1 cellular context compared by ENCODE assay signal in the genomic region with DNA sequence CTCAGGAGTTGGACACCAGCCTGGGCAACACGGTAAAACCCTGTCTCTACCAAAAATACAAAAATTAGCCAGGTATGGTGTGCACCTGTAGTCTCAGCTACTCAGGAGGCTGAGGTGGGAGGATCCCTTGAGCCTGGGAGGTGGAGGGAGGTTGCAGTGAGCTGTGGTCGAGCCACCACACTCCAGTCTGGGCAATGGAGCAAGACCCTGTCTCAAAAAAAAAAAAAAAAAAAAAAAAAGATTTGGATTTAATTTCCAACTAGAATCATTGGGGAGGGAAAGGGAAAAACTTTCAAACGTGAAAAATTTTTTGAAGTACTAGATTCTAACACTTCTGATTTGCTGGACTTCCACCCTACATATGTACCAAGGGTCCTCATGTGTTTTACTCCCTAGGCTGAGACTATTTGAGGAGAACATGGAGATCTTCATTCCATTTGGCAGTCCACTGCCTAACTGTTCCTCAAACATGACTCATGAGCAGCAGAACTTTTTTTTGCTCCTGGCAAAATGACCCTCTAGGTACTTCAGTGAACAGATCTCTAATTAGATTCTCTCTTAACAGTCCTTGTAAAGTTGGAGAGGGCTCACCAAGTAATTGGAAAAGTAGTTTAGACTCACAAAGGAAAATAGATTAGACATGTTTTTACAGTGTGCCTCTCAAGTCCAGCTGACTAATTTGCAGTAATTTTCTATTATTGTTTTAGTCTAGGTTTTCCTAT.
A peak's percentile ranks its signal among the peaks of the same experiment; 100 is the strongest.
TF ChIP-seq lines count a peak whose summit lies in the region.

No MANE protein-coding gene starts in this region.

TF ChIP-seq in K562, 482 proteins besides CTCF, POLR2A, EP300 and RAD21 (continued from another document and continues in another):
- TF ChIP-seq, protein P1, sequence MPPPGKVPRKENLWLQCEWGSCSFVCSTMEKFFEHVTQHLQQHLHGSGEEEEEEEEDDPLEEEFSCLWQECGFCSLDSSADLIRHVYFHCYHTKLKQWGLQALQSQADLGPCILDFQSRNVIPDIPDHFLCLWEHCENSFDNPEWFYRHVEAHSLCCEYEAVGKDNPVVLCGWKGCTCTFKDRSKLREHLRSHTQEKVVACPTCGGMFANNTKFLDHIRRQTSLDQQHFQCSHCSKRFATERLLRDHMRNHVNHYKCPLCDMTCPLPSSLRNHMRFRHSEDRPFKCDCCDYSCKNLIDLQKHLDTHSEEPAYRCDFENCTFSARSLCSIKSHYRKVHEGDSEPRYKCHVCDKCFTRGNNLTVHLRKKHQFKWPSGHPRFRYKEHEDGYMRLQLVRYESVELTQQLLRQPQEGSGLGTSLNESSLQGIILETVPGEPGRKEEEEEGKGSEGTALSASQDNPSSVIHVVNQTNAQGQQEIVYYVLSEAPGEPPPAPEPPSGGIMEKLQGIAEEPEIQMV (tag; conservative IDR thresholded peaks at IDR 0.05; ENCODE audit: low read depth): no peak
- no peak for TF ChIP-seq HDAC3 (IDR thresholded peaks at IDR 0.05; ENCODE audit: borderline replicate concordance, partially characterized antibody)
- no peak for TF ChIP-seq SRSF3 (IDR thresholded peaks at IDR 0.05; ENCODE audit: insufficient read depth, low read length)
- no peak for TF ChIP-seq ZNF143 (CRISPR knock-in tag; IDR thresholded peaks at IDR 0.05)
- no peak for TF ChIP-seq ASH1L (IDR thresholded peaks at IDR 0.05; ENCODE audit: borderline replicate concordance, low read depth, partially characterized antibody)
- TF ChIP-seq, protein P2, sequence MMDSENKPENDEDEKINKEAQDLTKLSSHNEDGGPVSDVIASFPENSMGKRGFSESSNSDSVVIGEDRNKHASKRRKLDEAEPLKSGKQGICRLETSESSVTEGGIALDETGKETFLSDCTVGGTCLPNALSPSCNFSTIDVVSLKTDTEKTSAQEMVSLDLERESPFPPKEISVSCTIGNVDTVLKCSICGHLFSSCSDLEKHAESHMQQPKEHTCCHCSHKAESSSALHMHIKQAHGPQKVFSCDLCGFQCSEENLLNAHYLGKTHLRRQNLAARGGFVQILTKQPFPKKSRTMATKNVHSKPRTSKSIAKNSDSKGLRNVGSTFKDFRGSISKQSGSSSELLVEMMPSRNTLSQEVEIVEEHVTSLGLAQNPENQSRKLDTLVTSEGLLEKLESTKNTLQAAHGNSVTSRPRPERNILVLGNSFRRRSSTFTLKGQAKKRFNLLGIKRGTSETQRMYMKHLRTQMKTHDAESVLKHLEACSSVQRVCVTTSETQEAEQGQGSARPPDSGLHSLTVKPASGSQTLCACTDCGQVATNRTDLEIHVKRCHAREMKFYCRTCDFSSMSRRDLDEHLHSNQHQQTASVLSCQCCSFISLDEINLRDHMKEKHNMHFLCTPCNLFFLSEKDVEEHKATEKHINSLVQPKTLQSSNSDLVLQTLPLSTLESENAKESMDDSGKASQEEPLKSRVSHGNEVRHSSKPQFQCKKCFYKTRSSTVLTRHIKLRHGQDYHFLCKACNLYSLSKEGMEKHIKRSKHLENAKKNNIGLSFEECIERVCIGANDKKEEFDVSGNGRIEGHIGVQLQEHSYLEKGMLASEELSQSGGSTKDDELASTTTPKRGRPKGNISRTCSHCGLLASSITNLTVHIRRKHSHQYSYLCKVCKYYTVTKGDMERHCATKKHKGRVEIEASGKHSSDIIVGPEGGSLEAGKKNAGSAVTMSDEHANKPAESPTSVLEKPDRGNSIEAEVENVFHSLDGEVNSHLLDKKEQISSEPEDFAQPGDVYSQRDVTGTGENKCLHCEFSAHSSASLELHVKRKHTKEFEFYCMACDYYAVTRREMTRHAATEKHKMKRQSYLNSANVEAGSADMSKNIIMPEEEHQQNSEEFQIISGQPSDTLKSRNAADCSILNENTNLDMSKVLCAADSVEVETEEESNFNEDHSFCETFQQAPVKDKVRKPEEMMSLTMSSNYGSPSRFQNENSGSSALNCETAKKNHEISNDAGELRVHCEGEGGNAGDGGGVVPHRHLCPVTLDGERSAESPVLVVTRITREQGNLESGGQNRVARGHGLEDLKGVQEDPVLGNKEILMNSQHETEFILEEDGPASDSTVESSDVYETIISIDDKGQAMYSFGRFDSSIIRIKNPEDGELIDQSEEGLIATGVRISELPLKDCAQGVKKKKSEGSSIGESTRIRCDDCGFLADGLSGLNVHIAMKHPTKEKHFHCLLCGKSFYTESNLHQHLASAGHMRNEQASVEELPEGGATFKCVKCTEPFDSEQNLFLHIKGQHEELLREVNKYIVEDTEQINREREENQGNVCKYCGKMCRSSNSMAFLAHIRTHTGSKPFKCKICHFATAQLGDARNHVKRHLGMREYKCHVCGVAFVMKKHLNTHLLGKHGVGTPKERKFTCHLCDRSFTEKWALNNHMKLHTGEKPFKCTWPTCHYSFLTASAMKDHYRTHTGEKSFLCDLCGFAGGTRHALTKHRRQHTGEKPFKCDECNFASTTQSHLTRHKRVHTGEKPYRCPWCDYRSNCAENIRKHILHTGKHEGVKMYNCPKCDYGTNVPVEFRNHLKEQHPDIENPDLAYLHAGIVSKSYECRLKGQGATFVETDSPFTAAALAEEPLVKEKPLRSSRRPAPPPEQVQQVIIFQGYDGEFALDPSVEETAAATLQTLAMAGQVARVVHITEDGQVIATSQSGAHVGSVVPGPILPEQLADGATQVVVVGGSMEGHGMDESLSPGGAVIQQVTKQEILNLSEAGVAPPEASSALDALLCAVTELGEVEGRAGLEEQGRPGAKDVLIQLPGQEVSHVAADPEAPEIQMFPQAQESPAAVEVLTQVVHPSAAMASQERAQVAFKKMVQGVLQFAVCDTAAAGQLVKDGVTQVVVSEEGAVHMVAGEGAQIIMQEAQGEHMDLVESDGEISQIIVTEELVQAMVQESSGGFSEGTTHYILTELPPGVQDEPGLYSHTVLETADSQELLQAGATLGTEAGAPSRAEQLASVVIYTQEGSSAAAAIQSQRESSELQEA (IDR thresholded peaks at IDR 0.05; ENCODE audit: low read depth): no peak
- TF ChIP-seq, protein P3, sequence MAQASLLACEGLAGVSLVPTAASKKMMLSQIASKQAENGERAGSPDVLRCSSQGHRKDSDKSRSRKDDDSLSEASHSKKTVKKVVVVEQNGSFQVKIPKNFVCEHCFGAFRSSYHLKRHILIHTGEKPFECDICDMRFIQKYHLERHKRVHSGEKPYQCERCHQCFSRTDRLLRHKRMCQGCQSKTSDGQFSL (CRISPR knock-in tag; IDR thresholded peaks at IDR 0.05): no peak
- TF ChIP-seq, protein P3 (tag; IDR thresholded peaks at IDR 0.05): peak in 1 of 2 experiments; percentile 67; a peak in 1 of 4 replicates
- no peak for TF ChIP-seq KHSRP (IDR thresholded peaks at IDR 0.05)
- TF ChIP-seq, protein P4, sequence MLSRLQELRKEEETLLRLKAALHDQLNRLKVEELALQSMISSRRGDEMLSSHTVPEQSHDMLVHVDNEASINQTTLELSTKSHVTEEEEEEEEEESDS (CRISPR knock-in tag; IDR thresholded peaks at IDR 0.05): no peak
- no peak for TF ChIP-seq ETV5 (CRISPR knock-in tag; IDR thresholded peaks at IDR 0.05; ENCODE audit: low read depth)
- TF ChIP-seq NEUROD1 (IDR thresholded peaks at IDR 0.05; ENCODE audit: borderline replicate concordance, low read depth, low read length, partially characterized antibody): no peak
- no peak for TF ChIP-seq E2F3 (CRISPR knock-in tag; IDR thresholded peaks at IDR 0.05)
- TF ChIP-seq MYBL2 (IDR thresholded peaks at IDR 0.05; ENCODE audit: low read depth): no peak
- TF ChIP-seq MYBL2 (CRISPR knock-in tag; IDR thresholded peaks at IDR 0.05; ENCODE audit: borderline replicate concordance): no peak
- TF ChIP-seq ZNF584 (CRISPR knock-in tag; IDR thresholded peaks at IDR 0.05; ENCODE audit: low read depth): 0 out of 2 replicates have a peak, but pooled peaks have one; percentile 41
- no peak for TF ChIP-seq RNF2 (IDR thresholded peaks at IDR 0.05)
- TF ChIP-seq, protein P5, sequence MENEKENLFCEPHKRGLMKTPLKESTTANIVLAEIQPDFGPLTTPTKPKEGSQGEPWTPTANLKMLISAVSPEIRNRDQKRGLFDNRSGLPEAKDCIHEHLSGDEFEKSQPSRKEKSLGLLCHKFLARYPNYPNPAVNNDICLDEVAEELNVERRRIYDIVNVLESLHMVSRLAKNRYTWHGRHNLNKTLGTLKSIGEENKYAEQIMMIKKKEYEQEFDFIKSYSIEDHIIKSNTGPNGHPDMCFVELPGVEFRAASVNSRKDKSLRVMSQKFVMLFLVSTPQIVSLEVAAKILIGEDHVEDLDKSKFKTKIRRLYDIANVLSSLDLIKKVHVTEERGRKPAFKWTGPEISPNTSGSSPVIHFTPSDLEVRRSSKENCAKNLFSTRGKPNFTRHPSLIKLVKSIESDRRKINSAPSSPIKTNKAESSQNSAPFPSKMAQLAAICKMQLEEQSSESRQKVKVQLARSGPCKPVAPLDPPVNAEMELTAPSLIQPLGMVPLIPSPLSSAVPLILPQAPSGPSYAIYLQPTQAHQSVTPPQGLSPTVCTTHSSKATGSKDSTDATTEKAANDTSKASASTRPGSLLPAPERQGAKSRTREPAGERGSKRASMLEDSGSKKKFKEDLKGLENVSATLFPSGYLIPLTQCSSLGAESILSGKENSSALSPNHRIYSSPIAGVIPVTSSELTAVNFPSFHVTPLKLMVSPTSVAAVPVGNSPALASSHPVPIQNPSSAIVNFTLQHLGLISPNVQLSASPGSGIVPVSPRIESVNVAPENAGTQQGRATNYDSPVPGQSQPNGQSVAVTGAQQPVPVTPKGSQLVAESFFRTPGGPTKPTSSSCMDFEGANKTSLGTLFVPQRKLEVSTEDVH (IDR thresholded peaks at IDR 0.05; ENCODE audit: low read depth, partially characterized antibody): no peak
- TF ChIP-seq, protein P6, sequence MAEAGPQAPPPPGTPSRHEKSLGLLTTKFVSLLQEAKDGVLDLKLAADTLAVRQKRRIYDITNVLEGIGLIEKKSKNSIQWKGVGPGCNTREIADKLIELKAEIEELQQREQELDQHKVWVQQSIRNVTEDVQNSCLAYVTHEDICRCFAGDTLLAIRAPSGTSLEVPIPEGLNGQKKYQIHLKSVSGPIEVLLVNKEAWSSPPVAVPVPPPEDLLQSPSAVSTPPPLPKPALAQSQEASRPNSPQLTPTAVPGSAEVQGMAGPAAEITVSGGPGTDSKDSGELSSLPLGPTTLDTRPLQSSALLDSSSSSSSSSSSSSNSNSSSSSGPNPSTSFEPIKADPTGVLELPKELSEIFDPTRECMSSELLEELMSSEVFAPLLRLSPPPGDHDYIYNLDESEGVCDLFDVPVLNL (CRISPR knock-in tag; IDR thresholded peaks at IDR 0.05; ENCODE audit: low read depth): no peak
- no peak for TF ChIP-seq ZNF23 (CRISPR knock-in tag; IDR thresholded peaks at IDR 0.05)
- no peak for TF ChIP-seq ZKSCAN3 (CRISPR knock-in tag; IDR thresholded peaks at IDR 0.05)
- TF ChIP-seq ZSCAN32 (CRISPR knock-in tag; IDR thresholded peaks at IDR 0.05): no peak
- TF ChIP-seq, protein P7, sequence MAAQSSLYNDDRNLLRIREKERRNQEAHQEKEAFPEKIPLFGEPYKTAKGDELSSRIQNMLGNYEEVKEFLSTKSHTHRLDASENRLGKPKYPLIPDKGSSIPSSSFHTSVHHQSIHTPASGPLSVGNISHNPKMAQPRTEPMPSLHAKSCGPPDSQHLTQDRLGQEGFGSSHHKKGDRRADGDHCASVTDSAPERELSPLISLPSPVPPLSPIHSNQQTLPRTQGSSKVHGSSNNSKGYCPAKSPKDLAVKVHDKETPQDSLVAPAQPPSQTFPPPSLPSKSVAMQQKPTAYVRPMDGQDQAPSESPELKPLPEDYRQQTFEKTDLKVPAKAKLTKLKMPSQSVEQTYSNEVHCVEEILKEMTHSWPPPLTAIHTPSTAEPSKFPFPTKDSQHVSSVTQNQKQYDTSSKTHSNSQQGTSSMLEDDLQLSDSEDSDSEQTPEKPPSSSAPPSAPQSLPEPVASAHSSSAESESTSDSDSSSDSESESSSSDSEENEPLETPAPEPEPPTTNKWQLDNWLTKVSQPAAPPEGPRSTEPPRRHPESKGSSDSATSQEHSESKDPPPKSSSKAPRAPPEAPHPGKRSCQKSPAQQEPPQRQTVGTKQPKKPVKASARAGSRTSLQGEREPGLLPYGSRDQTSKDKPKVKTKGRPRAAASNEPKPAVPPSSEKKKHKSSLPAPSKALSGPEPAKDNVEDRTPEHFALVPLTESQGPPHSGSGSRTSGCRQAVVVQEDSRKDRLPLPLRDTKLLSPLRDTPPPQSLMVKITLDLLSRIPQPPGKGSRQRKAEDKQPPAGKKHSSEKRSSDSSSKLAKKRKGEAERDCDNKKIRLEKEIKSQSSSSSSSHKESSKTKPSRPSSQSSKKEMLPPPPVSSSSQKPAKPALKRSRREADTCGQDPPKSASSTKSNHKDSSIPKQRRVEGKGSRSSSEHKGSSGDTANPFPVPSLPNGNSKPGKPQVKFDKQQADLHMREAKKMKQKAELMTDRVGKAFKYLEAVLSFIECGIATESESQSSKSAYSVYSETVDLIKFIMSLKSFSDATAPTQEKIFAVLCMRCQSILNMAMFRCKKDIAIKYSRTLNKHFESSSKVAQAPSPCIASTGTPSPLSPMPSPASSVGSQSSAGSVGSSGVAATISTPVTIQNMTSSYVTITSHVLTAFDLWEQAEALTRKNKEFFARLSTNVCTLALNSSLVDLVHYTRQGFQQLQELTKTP (IDR thresholded peaks at IDR 0.05; ENCODE audit: low read depth in 1 of 2, partially characterized antibody in 2 of 2): no peak
- no peak for TF ChIP-seq FOXP1 (CRISPR knock-in tag; IDR thresholded peaks at IDR 0.05)
- TF ChIP-seq RFX1 (IDR thresholded peaks at IDR 0.05): no peak
- 0 out of 2 replicates have a peak, but pooled peaks have one; percentile 18 for TF ChIP-seq TOE1 (IDR thresholded peaks at IDR 0.05; ENCODE audit: borderline replicate concordance)
- no peak for TF ChIP-seq TOE1 (CRISPR knock-in tag; IDR thresholded peaks at IDR 0.05; ENCODE audit: borderline replicate concordance, low read depth)
- peak; percentile 64 for TF ChIP-seq NFRKB (IDR thresholded peaks at IDR 0.05; ENCODE audit: low read depth)
- TF ChIP-seq NCOA6 (IDR thresholded peaks at IDR 0.05): no peak
- TF ChIP-seq SAP30 (IDR thresholded peaks at IDR 0.05; ENCODE audit: borderline replicate concordance, insufficient read depth, low read depth, low read length, poor library complexity, severe bottlenecking): no peak
- TF ChIP-seq HDAC1 (IDR thresholded peaks at IDR 0.05): no peak
- TF ChIP-seq, protein P8, sequence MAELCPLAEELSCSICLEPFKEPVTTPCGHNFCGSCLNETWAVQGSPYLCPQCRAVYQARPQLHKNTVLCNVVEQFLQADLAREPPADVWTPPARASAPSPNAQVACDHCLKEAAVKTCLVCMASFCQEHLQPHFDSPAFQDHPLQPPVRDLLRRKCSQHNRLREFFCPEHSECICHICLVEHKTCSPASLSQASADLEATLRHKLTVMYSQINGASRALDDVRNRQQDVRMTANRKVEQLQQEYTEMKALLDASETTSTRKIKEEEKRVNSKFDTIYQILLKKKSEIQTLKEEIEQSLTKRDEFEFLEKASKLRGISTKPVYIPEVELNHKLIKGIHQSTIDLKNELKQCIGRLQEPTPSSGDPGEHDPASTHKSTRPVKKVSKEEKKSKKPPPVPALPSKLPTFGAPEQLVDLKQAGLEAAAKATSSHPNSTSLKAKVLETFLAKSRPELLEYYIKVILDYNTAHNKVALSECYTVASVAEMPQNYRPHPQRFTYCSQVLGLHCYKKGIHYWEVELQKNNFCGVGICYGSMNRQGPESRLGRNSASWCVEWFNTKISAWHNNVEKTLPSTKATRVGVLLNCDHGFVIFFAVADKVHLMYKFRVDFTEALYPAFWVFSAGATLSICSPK (IDR thresholded peaks at IDR 0.05; ENCODE audit: borderline replicate concordance): no peak
